In genomic region chr2:59886758-59887157, GRCh38 we compare ENCODE assay signal across 17 cellular contexts.
DNase-seq lines count a peak whose midpoint lies in the region; ATAC-seq and FAIRE-seq lines count a peak whose summit lies in the region.
"Had no signal": no experiment of that assay in that cellular context is flagged by ENCODE, and none has a peak within 500 bp of the region (broad histone marks: within the 10 kb centered on the region; RNA-seq: fewer than 3 reads in every experiment).

No MANE protein-coding gene starts in this region.

- H3K4me1 Mint-ChIP-seq in activated naive CD4-positive, alpha-beta T cell treated with anti-CD3 and anti-CD28 coated beads for 36 hours (ENCODE audit: low read depth), result peaks cover 50% of the 10 kb centered on the region
- peaks cover 40% of the 10 kb centered on the region for H3K4me1 Mint-ChIP-seq in activated naive CD8-positive, alpha-beta T cell treated with anti-CD3 and anti-CD28 coated beads for 36 hours
- H3K4me1 Mint-ChIP-seq in stimulated activated naive B cell treated with anti-CD40 and anti-IgM and Interleukin-4, amounts not matched to agents 10 μg/mL and 1 μg/mL and 100 μg/mL, for 72 hours, result peaks cover 22 to 34% of the 10 kb centered on the region in 2 donors

- ATAC-seq in stimulated activated naive B cell treated with anti-CD40 and anti-IgM and Interleukin-4, amounts not matched to agents 10 μg/mL and 1 μg/mL and 100 μg/mL, for 72 hours (replicated peaks), result no peak
- no peak for ATAC-seq in HG03469 (IDR thresholded peaks at IDR 0.05; ENCODE audit: unreplicated experiment)
- ATAC-seq: A549, GM12878, Panc1, Right ventricle myocardium inferior had no signal

- H3K27me3 Mint-ChIP-seq in activated naive CD4-positive, alpha-beta T cell treated with anti-CD3 and anti-CD28 coated beads for 36 hours (ENCODE audit: low read depth), result no peaks in the 10 kb centered on the region
- no peaks in the 10 kb centered on the region for H3K27me3 Mint-ChIP-seq in activated naive CD8-positive, alpha-beta T cell treated with anti-CD3 and anti-CD28 coated beads for 36 hours
- H3K27me3 Mint-ChIP-seq in stimulated activated naive B cell treated with anti-CD40 and anti-IgM and Interleukin-4, amounts not matched to agents 10 μg/mL and 1 μg/mL and 100 μg/mL, for 72 hours, result no peaks in the 10 kb centered on the region

- H3K27ac Mint-ChIP-seq in activated naive CD4-positive, alpha-beta T cell treated with anti-CD3 and anti-CD28 coated beads for 36 hours, result peak overlapping the region; percentile 18
- peak overlapping the region; percentile 71 for H3K27ac Mint-ChIP-seq in activated naive CD8-positive, alpha-beta T cell treated with anti-CD3 and anti-CD28 coated beads for 36 hours
- peak overlapping the region; percentile 38 for H3K27ac Mint-ChIP-seq in stimulated activated naive B cell treated with anti-CD40 and anti-IgM and Interleukin-4, amounts not matched to agents 10 μg/mL and 1 μg/mL and 100 μg/mL, for 72 hours

- peak overlapping the region; percentile 54 for H3K4me3 ChIP-seq in Jurkat, Clone E6-1 (ENCODE audit: low read length)
- H3K4me3 ChIP-seq: A549, GM12878 had no signal

- H3K9me3 Mint-ChIP-seq in activated naive CD4-positive, alpha-beta T cell treated with anti-CD3 and anti-CD28 coated beads for 36 hours, result no peaks in the 10 kb centered on the region
- peaks cover 3% of the 10 kb centered on the region for H3K9me3 Mint-ChIP-seq in activated naive CD8-positive, alpha-beta T cell treated with anti-CD3 and anti-CD28 coated beads for 36 hours
- no peaks in the 10 kb centered on the region for H3K9me3 Mint-ChIP-seq in stimulated activated naive B cell treated with anti-CD40 and anti-IgM and Interleukin-4, amounts not matched to agents 10 μg/mL and 1 μg/mL and 100 μg/mL, for 72 hours

- no peaks in the 10 kb centered on the region for H3K36me3 Mint-ChIP-seq in activated naive CD4-positive, alpha-beta T cell treated with anti-CD3 and anti-CD28 coated beads for 36 hours (ENCODE audit: low read depth)
- H3K36me3 Mint-ChIP-seq in activated naive CD8-positive, alpha-beta T cell treated with anti-CD3 and anti-CD28 coated beads for 36 hours, result peaks cover 1% of the 10 kb centered on the region
- no peaks in the 10 kb centered on the region for H3K36me3 Mint-ChIP-seq in stimulated activated naive B cell treated with anti-CD40 and anti-IgM and Interleukin-4, amounts not matched to agents 10 μg/mL and 1 μg/mL and 100 μg/mL, for 72 hours

- intact Hi-C loops in activated naive CD4-positive, alpha-beta T cell treated with anti-CD3 and anti-CD28 coated beads for 36 hours (cut with micrococcal nuclease), result loop anchor here (1.0 to 10.0 kb wide), 6 partner anchors 20 to 1852 kb away; partner anchors contain the start of gene BCL11A

- CTCF ChIA-PET in activated naive CD4-positive, alpha-beta T cell treated with anti-CD3 and anti-CD28 coated beads for 36 hours (lab: Charles Lee), result no interaction called here

- FAIRE-seq in HTR-8/SVneo (lab: Jason Lieb, UNC), result no peak
- FAIRE-seq: A549, GM12878, H1 had no signal

- no peak for DNase-seq in activated naive CD4-positive, alpha-beta T cell treated with anti-CD3 and anti-CD28 coated beads for 36 hours
- no peak for DNase-seq in activated naive CD4-positive, alpha-beta T cell (lab: John Stamatoyannopoulos, UW)
- DNase-seq in Jurkat, Clone E6-1 (ENCODE audit: low read depth, low spot score), result peak; percentile 61
- DNase-seq in activated naive CD8-positive, alpha-beta T cell treated with anti-CD3 and anti-CD28 coated beads for 36 hours, result no peak
- no peak for DNase-seq in stimulated activated naive B cell treated with anti-CD40 and anti-IgM and Interleukin-4, amounts not matched to agents 10 μg/mL and 1 μg/mL and 100 μg/mL, for 72 hours
- DNase-seq in HTR-8/SVneo (ENCODE audit: insufficient read length, low spot score), result no peak
- DNase-seq: Calu3, Karpas-422, MM.1S, NCI-H1105, NCI-H1694 treated with DMSO at 0.1 percent for 48 hours had no signal

- H3K4me3 Mint-ChIP-seq in activated naive CD4-positive, alpha-beta T cell treated with anti-CD3 and anti-CD28 coated beads for 36 hours, result no peak overlapping the region
- H3K4me3 Mint-ChIP-seq in activated naive CD8-positive, alpha-beta T cell treated with anti-CD3 and anti-CD28 coated beads for 36 hours, result peak overlapping the region; percentile 41
- H3K4me3 Mint-ChIP-seq in stimulated activated naive B cell treated with anti-CD40 and anti-IgM and Interleukin-4, amounts not matched to agents 10 μg/mL and 1 μg/mL and 100 μg/mL, for 72 hours, result no peak overlapping the region

Comparison
In these comparisons a context has a peak if more than half of its experiments do, and no peak if none do; other contexts are left out.
1. H3K27ac Mint-ChIP-seq: peak in every context shown above with its lines; median percentile 71 in activated naive CD8-positive, alpha-beta T cell treated with anti-CD3 and anti-CD28 coated beads for 36 hours; 38 in stimulated activated naive B cell treated with anti-CD40 and anti-IgM and Interleukin-4, amounts not matched to agents 10 μg/mL and 1 μg/mL and 100 μg/mL, for 72 hours; 18 in activated naive CD4-positive, alpha-beta T cell treated with anti-CD3 and anti-CD28 coated beads for 36 hours.